8 cellular contexts compared by ENCODE assay signal in the genomic region with DNA sequence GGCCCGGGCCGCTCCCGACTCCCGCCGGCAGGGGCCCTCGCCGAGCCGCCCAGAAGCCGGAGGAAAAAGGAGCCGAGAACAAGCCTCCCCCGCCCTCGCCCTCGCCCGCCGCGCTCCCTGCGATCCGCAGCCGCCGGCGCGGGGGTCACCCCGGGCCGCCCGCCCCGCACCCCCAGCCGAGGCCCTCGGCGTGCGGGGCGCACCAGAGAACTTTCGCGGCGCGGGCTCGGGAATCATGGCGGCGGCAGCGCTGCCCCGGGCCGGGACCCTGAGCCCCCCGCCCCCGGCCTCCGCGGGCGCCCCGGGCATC. TPM values are rescaled to one million over a fixed set of nuclear protein-coding genes. Genes with fewer than 3 reads are reported as not detected.
DNase-seq lines count a peak whose midpoint lies in the region; ATAC-seq lines count a peak whose summit lies in the region.

No MANE protein-coding gene starts in this region.

- no peaks in the 10 kb centered on the region for H3K27me3 ChIP-seq in ectodermal cell (ENCODE audit: control insufficient read depth, insufficient read depth, low read length, poor library complexity, severe bottlenecking)

- H3K9me3 ChIP-seq in ectodermal cell (ENCODE audit: control insufficient read depth, low read length): no peaks in the 10 kb centered on the region

- peaks cover 4% of the 10 kb centered on the region for H3K36me3 ChIP-seq in ectodermal cell (ENCODE audit: control insufficient read depth, insufficient read depth, low read length)

- peaks cover 10% of the 10 kb centered on the region for H3K4me1 ChIP-seq in ectodermal cell (ENCODE audit: control insufficient read depth, insufficient read depth, low read length)

- ATAC-seq in HG02870 (IDR thresholded peaks at IDR 0.05; ENCODE audit: unreplicated experiment): peak; percentile 65

- WGBS in ectodermal cell, 2 experiments: 0% methylated on average over 47 of the region's 47 CpGs

- H3K4me3 ChIP-seq in ectodermal cell (ENCODE audit: insufficient read depth, low read depth, low read length): peak overlapping the region; percentile 91

- DNase-seq in NCI-H2081 (lab: John Stamatoyannopoulos, UW) (peak; percentile 48 to 55), NCI-H2081 treated with DMSO at 0.1 percent for 48 hours (lab: John Stamatoyannopoulos, UW) (no peak), NCI-H345 (lab: John Stamatoyannopoulos, UW) (peak; percentile 64), medulla oblongata (ENCODE audit: extremely low spot score) (peak; percentile 60)
- peak; percentile 78 to 82 for DNase-seq in activated CD4-positive, alpha-beta T cell treated with anti-CD3 and anti-CD28 coated beads, Interleukin-2, amount 50 U/mL, for 48 hours
- peak; percentile 36 for DNase-seq in stimulated activated CD8-positive, alpha-beta memory T cell treated with anti-CD3 and anti-CD28 coated beads, Interleukin-15, amount 100 ng/mL, for 1 hour (ENCODE audit: low read depth)

- no peak overlapping the region for H3K27ac ChIP-seq in ectodermal cell (ENCODE audit: insufficient read depth, low read depth, low read length, poor library complexity, severe bottlenecking)

RNA-seq across cellular contexts. Expression of a gene that starts 0.5 kb away (rescaled TPM):
- 244 TPM for polyA plus RNA-seq in ectodermal cell (2013, experiment 1 of 4)
- polyA plus RNA-seq in ectodermal cell (2013, experiment 2 of 4): 218 TPM
- polyA plus RNA-seq in ectodermal cell (2013, experiment 3 of 4): 171 TPM
- 195 TPM for polyA plus RNA-seq in ectodermal cell (2013, experiment 4 of 4)

RNA-seq across cellular contexts. Expression of a gene that starts 37.9 kb away (rescaled TPM):
- polyA plus RNA-seq in ectodermal cell (2013, experiment 1 of 4): 15.4 TPM
- 13.7 TPM for polyA plus RNA-seq in ectodermal cell (2013, experiment 2 of 4)
- 17.0 TPM for polyA plus RNA-seq in ectodermal cell (2013, experiment 3 of 4)
- 15.7 TPM for polyA plus RNA-seq in ectodermal cell (2013, experiment 4 of 4)

RNA-seq across cellular contexts. Expression of a gene that starts 38.2 kb away (rescaled TPM):
- polyA plus RNA-seq in ectodermal cell (2013, experiment 1 of 4): 76.3 TPM
- polyA plus RNA-seq in ectodermal cell (2013, experiment 2 of 4): 64.4 TPM
- polyA plus RNA-seq in ectodermal cell (2013, experiment 3 of 4): 61.2 TPM
- 55.3 TPM for polyA plus RNA-seq in ectodermal cell (2013, experiment 4 of 4)
